In genomic region chr5:164202338-164202737, GRCh38 we compare ENCODE assay signal across 25 cellular contexts.
DNase-seq lines count a peak whose midpoint lies in the region; ATAC-seq and TF ChIP-seq lines count a peak whose summit lies in the region.
"Had no signal": no experiment of that assay in that cellular context is flagged by ENCODE, and none has a peak within 500 bp of the region (broad histone marks: within the 10 kb centered on the region; RNA-seq: fewer than 3 reads in every experiment).

No MANE protein-coding gene starts in this region.

- peak; percentile 86 for DNase-seq in NCI-H226
- peak; percentile 67 to 76 for DNase-seq in cardiac fibroblast (ENCODE audit: low read depth in 2 of 2)
- peak; percentile 80 for DNase-seq in iris pigment epithelial cell (ENCODE audit: low read depth)
- no peak for DNase-seq in thyroid gland
- DNase-seq in UCSD-AML1 (lab: John Stamatoyannopoulos, UW; ENCODE audit: unreplicated experiment) = no peak
- DNase-seq in left ventricle myocardium inferior = no peak
- no peak for DNase-seq in right cardiac atrium
- DNase-seq: activated CD4-positive, CD25-positive, alpha-beta regulatory T cell treated with anti-CD3 and anti-CD28 coated beads, Interleukin-2, amount 50 U/mL, for 72 hours; activated CD8-positive, alpha-beta T cell treated with anti-CD3 and anti-CD28 coated beads, Interleukin-2, amount 10 ng/mL, durations not matched to agents 7 days and 5 days; activated naive CD4-positive, alpha-beta T cell; activated T-cell treated with anti-CD3 and anti-CD28 coated beads, Interleukin-2, amount 50 U/mL, for 1 hour; amygdala; H7; NCI-H2107; NCI-H524; occipital lobe; stimulated activated CD4-positive, alpha-beta T cell treated with anti-CD3 and anti-CD28 coated beads, Interleukin-15, amount 100 ng/mL, for 24 hours; stomach; T-helper 9 cell; trophoblast cell had no signal

- peak overlapping the region; percentile 96 for H3K27ac ChIP-seq in ACC112 (ENCODE audit: low read depth, low read length)
- H3K27ac ChIP-seq in thyroid gland = no peak overlapping the region
- H3K27ac ChIP-seq in left ventricle myocardium inferior (replicated peaks) = no peak overlapping the region
- H3K27ac ChIP-seq in right cardiac atrium (ENCODE audit: low read length) = no peak overlapping the region
- H3K27ac ChIP-seq: A549; BLaER1 treated with 17β-estradiol and CSF1 and Interleukin-3, amounts not matched to agents 10 nM and 100 nM; right atrium auricular region; SK-N-MC; stomach had no signal

- H3K27me3 ChIP-seq in ACC112 (ENCODE audit: insufficient read depth, low read length) (no peaks in the 10 kb centered on the region), thyroid gland (no peaks in the 10 kb centered on the region), left ventricle myocardium inferior (ENCODE audit: low read depth) (no peaks in the 10 kb centered on the region), right cardiac atrium (ENCODE audit: control insufficient read depth, insufficient read depth) (no peaks in the 10 kb centered on the region)
- H3K27me3 ChIP-seq: BLaER1 treated with 17β-estradiol and CSF1 and Interleukin-3, amounts not matched to agents 10 nM and 100 nM; right atrium auricular region; stomach had no signal

- H3K4me3 ChIP-seq in ACC112 (ENCODE audit: low read depth, low read length) (peak overlapping the region; percentile 38), cardiac fibroblast (replicated peaks in 1 of 2; ENCODE audit: low read depth in 2 of 2, low read length in 2 of 2) (no peak overlapping the region), thyroid gland (replicated peaks in 1 of 3) (no peak overlapping the region), left ventricle myocardium inferior (no peak overlapping the region), right cardiac atrium (ENCODE audit: low read length) (no peak overlapping the region)
- H3K4me3 ChIP-seq: A549; BLaER1 treated with 17β-estradiol and CSF1 and Interleukin-3, amounts not matched to agents 10 nM and 100 nM; right atrium auricular region; SK-N-MC; stomach had no signal

- H3K36me3 ChIP-seq in ACC112 (ENCODE audit: insufficient read depth, low read length) (no peaks in the 10 kb centered on the region), thyroid gland (no peaks in the 10 kb centered on the region), left ventricle myocardium inferior (no peaks in the 10 kb centered on the region)
- H3K36me3 ChIP-seq: BLaER1 treated with 17β-estradiol and CSF1 and Interleukin-3, amounts not matched to agents 10 nM and 100 nM; right atrium auricular region; stomach had no signal

- TF ChIP-seq CTCF in cardiac fibroblast (IDR thresholded peaks at IDR 0.05; ENCODE audit: low read depth, low read length) (no peak), thyroid gland (IDR thresholded peaks at IDR 0.05) (no peak), left ventricle myocardium inferior (IDR thresholded peaks at IDR 0.05; ENCODE audit: borderline replicate concordance) (no peak)

- 68 to 70% methylated on average over 2 of the region's 2 CpGs for WGBS in thyroid gland, 2 donors
- 55% methylated on average over 2 of the region's 2 CpGs for WGBS in right cardiac atrium

- H3K4me1 ChIP-seq in ACC112 (ENCODE audit: control insufficient read depth, insufficient read depth, low read length, unreplicated experiment) = peaks cover 40% of the 10 kb centered on the region
- H3K4me1 ChIP-seq in thyroid gland = no peaks in the 10 kb centered on the region
- H3K4me1 ChIP-seq in left ventricle myocardium inferior = no peaks in the 10 kb centered on the region
- no peaks in the 10 kb centered on the region for H3K4me1 ChIP-seq in right cardiac atrium (ENCODE audit: control insufficient read depth, insufficient read depth, low read length)
- H3K4me1 ChIP-seq: A549, right atrium auricular region, stomach had no signal

- no peak for ATAC-seq in right cardiac atrium
- ATAC-seq: A549; activated CD8-positive, alpha-beta T cell treated with anti-CD3 and anti-CD28 coated beads, Interleukin-2, amount 10 ng/mL, durations not matched to agents 7 days and 5 days had no signal

- TF ChIP-seq POLR2A in thyroid gland (IDR thresholded peaks at IDR 0.05) = no peak

- H3K9me3 ChIP-seq in thyroid gland (no peaks in the 10 kb centered on the region), left ventricle myocardium inferior (replicated peaks) (peaks cover 13% of the 10 kb centered on the region), right cardiac atrium (ENCODE audit: control insufficient read depth, low read length) (no peaks in the 10 kb centered on the region)
- H3K9me3 ChIP-seq: A549, stomach had no signal

- no peaks in the 10 kb centered on the region for H3K79me2 ChIP-seq in ACC112 (ENCODE audit: control insufficient read depth, insufficient read depth, low read length, unreplicated experiment)

- H2AFZ ChIP-seq in ACC112 (ENCODE audit: low read length, unreplicated experiment) = peak overlapping the region; percentile 71

- intact Hi-C loops in thyroid gland (cut with DNase I) (no loop called here), left ventricle myocardium inferior (cut with micrococcal nuclease) (no loop called here), right cardiac atrium (cut with DNase I) (no loop called here)

Comparison
In these comparisons a context has a peak if more than half of its experiments do, and no peak if none do; other contexts are left out.
1. DNase-seq: peak in NCI-H226 (single experiment), cardiac fibroblast (2 of 2) and iris pigment epithelial cell (single experiment); none in thyroid gland (0 of 2), UCSD-AML1 (single experiment), left ventricle myocardium inferior (single experiment) and right cardiac atrium (0 of 3).